ENCODE assay signal across 8 cellular contexts in genomic region chr12:111405149-111405855, GRCh38. TPM values are rescaled to one million over a fixed set of nuclear protein-coding genes. Genes with fewer than 3 reads are reported as not detected.
A peak's percentile ranks its signal among the peaks of the same experiment; 100 is the strongest.
DNase-seq lines count a peak whose midpoint lies in the region; ATAC-seq and TF ChIP-seq lines count a peak whose summit lies in the region.

No MANE protein-coding gene starts in this region.

- H3K27ac ChIP-seq in parathyroid adenoma (peak overlapping the region; percentile 24), tibial nerve (peak overlapping the region; percentile 71 to 95 (median 90))

- POLR2A ChIA-PET in activated naive CD8-positive, alpha-beta T cell treated with anti-CD3 and anti-CD28 coated beads, Interleukin-2, amount 10 ng/mL, durations not matched to agents 7 days and 5 days (lab: Charles Lee), result interaction anchor here (0.6 to 11.5 kb wide), 8 partner anchors 23 to 979 kb away, joined by 3 to 150 read pairs (median 20); partner anchors contain the start of genes ACAD10 and BRAP

- peaks cover 5% of the 10 kb centered on the region for H3K4me1 ChIP-seq in parathyroid adenoma
- H3K4me1 ChIP-seq in tibial nerve, result peaks cover 0 to 64% (median 42%) of the 10 kb centered on the region in 4 donors

- ATAC-seq in HG02759 (IDR thresholded peaks at IDR 0.05; ENCODE audit: unreplicated experiment) (peak; percentile 60), Right ventricle myocardium superior (ENCODE audit: poor library complexity) (peak; percentile 88)
- ATAC-seq in activated naive CD8-positive, alpha-beta T cell treated with anti-CD3 and anti-CD28 coated beads, Interleukin-2, amount 10 ng/mL, durations not matched to agents 7 days and 5 days (ENCODE audit: low read depth), result peak; percentile 78

- no peaks in the 10 kb centered on the region for H3K27me3 ChIP-seq in parathyroid adenoma (ENCODE audit: control insufficient read depth, insufficient read depth, low read length)
- H3K27me3 ChIP-seq in tibial nerve, result no peaks in the 10 kb centered on the region

- TF ChIP-seq CTCF in GM12875 (IDR thresholded peaks at IDR 0.05; ENCODE audit: borderline replicate concordance, insufficient read depth, low read depth, low read length) (peak; percentile 75), parathyroid adenoma (IDR thresholded peaks at IDR 0.05) (peak; percentile 52), tibial nerve (IDR thresholded peaks at IDR 0.05) (peak; percentile 39 to 62 (median 57))

- peak overlapping the region; percentile 94 for H3K27ac Mint-ChIP-seq in activated naive CD8-positive, alpha-beta T cell treated with anti-CD3 and anti-CD28 coated beads, Interleukin-2, amount 10 ng/mL, durations not matched to agents 7 days and 5 days

- H3K4me2 ChIP-seq in parathyroid adenoma (ENCODE audit: low read length), result peak overlapping the region; percentile 65

- H3K4me3 Mint-ChIP-seq in activated naive CD8-positive, alpha-beta T cell treated with anti-CD3 and anti-CD28 coated beads, Interleukin-2, amount 10 ng/mL, durations not matched to agents 7 days and 5 days, result peak overlapping the region; percentile 95

- H3K36me3 ChIP-seq in parathyroid adenoma (ENCODE audit: control insufficient read depth, insufficient read depth, low read length) (no peaks in the 10 kb centered on the region), tibial nerve (no peaks in the 10 kb centered on the region)

- no peaks in the 10 kb centered on the region for H3K9me3 ChIP-seq in parathyroid adenoma (ENCODE audit: control insufficient read depth, low read length)
- no peaks in the 10 kb centered on the region for H3K9me3 ChIP-seq in tibial nerve

- H3K79me2 ChIP-seq in parathyroid adenoma, result no peaks in the 10 kb centered on the region

- H3K4me1 Mint-ChIP-seq in activated naive CD8-positive, alpha-beta T cell treated with anti-CD3 and anti-CD28 coated beads, Interleukin-2, amount 10 ng/mL, durations not matched to agents 7 days and 5 days, result peaks cover 45% of the 10 kb centered on the region

- H3K4me3 ChIP-seq in GM12875 (ENCODE audit: low read depth, low read length) (peak overlapping the region; percentile 61), parathyroid adenoma (ENCODE audit: low read depth, low read length) (peak overlapping the region; percentile 53), tibial nerve (peak overlapping the region; percentile 55 to 98 (median 76))

- H3K9me3 Mint-ChIP-seq in activated naive CD8-positive, alpha-beta T cell treated with anti-CD3 and anti-CD28 coated beads, Interleukin-2, amount 10 ng/mL, durations not matched to agents 7 days and 5 days, result no peaks in the 10 kb centered on the region

- TF ChIP-seq POLR2A in tibial nerve (IDR thresholded peaks at IDR 0.05), result peak in 1 of 2 donors; percentile 11

- no peaks in the 10 kb centered on the region for H3K27me3 Mint-ChIP-seq in activated naive CD8-positive, alpha-beta T cell treated with anti-CD3 and anti-CD28 coated beads, Interleukin-2, amount 10 ng/mL, durations not matched to agents 7 days and 5 days

- DNase-seq in NCI-H128 (lab: John Stamatoyannopoulos, UW; ENCODE audit: unreplicated experiment) (peak; percentile 84), SKM-1 treated with dmso at 0.1 percent for 144 hours (lab: John Stamatoyannopoulos, UW; ENCODE audit: unreplicated experiment) (peak; percentile 68), Right ventricle myocardium superior (peak; percentile 96), tibial nerve (ENCODE audit: low spot score in 2 of 2) (peak; percentile 86 to 88)
- DNase-seq in activated naive CD8-positive, alpha-beta T cell treated with anti-CD3 and anti-CD28 coated beads, Interleukin-2, amount 10 ng/mL, durations not matched to agents 7 days and 5 days, result peak; percentile 100

- WGBS in tibial nerve, 2 donors, result 2 to 4% methylated on average over 27 to 48 of the region's 59 CpGs

- intact Hi-C loops in Right ventricle myocardium superior (cut with DNase I), result no loop called here

- H3K9ac ChIP-seq in parathyroid adenoma, result no peak overlapping the region

- H3K36me3 Mint-ChIP-seq in activated naive CD8-positive, alpha-beta T cell treated with anti-CD3 and anti-CD28 coated beads, Interleukin-2, amount 10 ng/mL, durations not matched to agents 7 days and 5 days, result peaks cover 2% of the 10 kb centered on the region

- H2AFZ ChIP-seq in parathyroid adenoma, result peak overlapping the region; percentile 85

- no peak for TF ChIP-seq EP300 in tibial nerve (IDR thresholded peaks at IDR 0.05)

RNA-seq across cellular contexts. Expression of gene SH2B3, which starts 0.4 kb away (rescaled TPM):
- 10 to 100 TPM; 40.7 to 44.5 TPM for total RNA-seq in activated naive CD8-positive, alpha-beta T cell treated with anti-CD3 and anti-CD28 coated beads, Interleukin-2, amount 10 ng/mL, durations not matched to agents 7 days and 5 days
- total RNA-seq in Right ventricle myocardium superior, result 42.8 TPM
- total RNA-seq in tibial nerve, result 10 to 100 TPM; 21.4 to 79.8 (median 36.3) TPM

RNA-seq across cellular contexts. Expression of gene PHETA1, which starts 36.4 kb away (rescaled TPM):
- 1 to 10 TPM; 2.9 to 3.8 TPM for total RNA-seq in activated naive CD8-positive, alpha-beta T cell treated with anti-CD3 and anti-CD28 coated beads, Interleukin-2, amount 10 ng/mL, durations not matched to agents 7 days and 5 days
- total RNA-seq in Right ventricle myocardium superior (35.1 TPM), tibial nerve (10 to 100 TPM; 12.7 to 26.6 (median 18.3) TPM)

Comparison
In these comparisons a context has a peak if more than half of its experiments do, and no peak if none do; other contexts are left out.
1. Peak in every context shown above with its lines: DNase-seq, ATAC-seq, H3K4me3 ChIP-seq and H3K27ac ChIP-seq.